Comparison of ENCODE assay signal across 26 cellular contexts in the genomic region with DNA sequence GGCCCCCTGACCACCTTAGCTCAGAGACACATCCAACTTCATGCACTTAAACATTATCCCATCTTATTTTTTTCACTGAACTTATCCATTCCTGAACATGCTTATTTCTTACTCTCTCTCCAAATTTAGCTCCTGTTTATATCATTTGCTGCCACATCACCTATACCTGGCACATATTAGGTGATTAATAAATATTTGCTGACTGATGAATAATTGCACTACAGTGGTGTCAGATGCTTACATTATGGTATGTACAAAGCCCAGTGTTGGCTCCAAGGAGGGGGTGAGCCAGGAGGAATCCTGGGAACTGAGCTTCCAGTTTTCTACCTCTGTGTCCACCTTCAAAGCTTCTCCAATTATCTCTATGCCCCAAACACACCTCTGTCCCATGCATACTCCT.
DNase-seq lines count a peak whose midpoint lies in the region; ATAC-seq, FAIRE-seq and TF ChIP-seq lines count a peak whose summit lies in the region.
"Had no signal": no experiment of that assay in that cellular context is flagged by ENCODE, and none has a peak within 500 bp of the region (broad histone marks: within the 10 kb centered on the region; RNA-seq: fewer than 3 reads in every experiment).

No MANE protein-coding gene starts in this region.

- H2AFZ ChIP-seq in IMR-90 (replicated peaks; ENCODE audit: low read length, poor library complexity) (no peak overlapping the region), H1 (ENCODE audit: low read length) (no peak overlapping the region)
- H2AFZ ChIP-seq: GM23248 had no signal

- H2AK5ac ChIP-seq in IMR-90 (ENCODE audit: low read depth, low read length) (no peak overlapping the region), H1 (ENCODE audit: low read depth, low read length) (no peak overlapping the region)

- in situ Hi-C loops in IMR-90 (cut with MboI; ENCODE audit: low sequenced_read_pairs) = no loop called here

- no peaks in the 10 kb centered on the region for H4K20me1 ChIP-seq in IMR-90 (ENCODE audit: insufficient read depth, low read length)
- H4K20me1 ChIP-seq in H1 (replicated peaks in 1 of 2; ENCODE audit: control insufficient read depth in 1 of 2, insufficient read depth in 2 of 2, low read length in 2 of 2) = no peaks in the 10 kb centered on the region
- H4K20me1 ChIP-seq: BLaER1 treated with 17β-estradiol and CSF1 and Interleukin-3, amounts not matched to agents 10 nM and 100 nM had no signal

- intact Hi-C loops in MCF 10A (cut with micrococcal nuclease) (no loop called here), breast epithelium (cut with DNase I; ENCODE audit: low total_unique reads) (no loop called here), IMR-90 (cut with micrococcal nuclease) (no loop called here)

- H3K9me1 ChIP-seq in IMR-90 (ENCODE audit: insufficient read depth, low read length) = no peaks in the 10 kb centered on the region

- BruUV-seq in MCF 10A (replicated peaks; lab: Mats Ljungman, UMichigan) (no TSS peak), IMR-90 (replicated peaks; lab: Mats Ljungman, UMichigan) (no TSS peak)

- H4K5ac ChIP-seq in IMR-90 (ENCODE audit: low read depth, low read length) (no peak overlapping the region), H1 (ENCODE audit: insufficient read length, low read depth, low read length) (no peak overlapping the region)

- H2BK20ac ChIP-seq in IMR-90 (ENCODE audit: low read depth, low read length) = no peak overlapping the region
- no peak overlapping the region for H2BK20ac ChIP-seq in H1 (ENCODE audit: low read length)

- no peak overlapping the region for H4K91ac ChIP-seq in IMR-90 (ENCODE audit: insufficient read depth, low read depth, low read length)
- no peak overlapping the region for H4K91ac ChIP-seq in H1 (replicated peaks; ENCODE audit: insufficient read length, low read length)

- no peak overlapping the region for H3K9ac ChIP-seq in IMR-90 (ENCODE audit: low read depth, low read length)
- H3K9ac ChIP-seq in H1 (replicated peaks in 1 of 4; ENCODE audit: extremely low read depth in 1 of 4, low read depth in 3 of 4, low read length in 3 of 4) = no peak overlapping the region
- H3K9ac ChIP-seq: BLaER1 treated with 17β-estradiol and CSF1 and Interleukin-3, amounts not matched to agents 10 nM and 100 nM; GM23248 had no signal

- no peak for TF ChIP-seq EP300 in H1 (IDR thresholded peaks at IDR 0.05; ENCODE audit: borderline replicate concordance in 1 of 2, low read depth in 2 of 2, low read length in 2 of 2)

- TF ChIP-seq CTCF in MCF 10A (IDR thresholded peaks at IDR 0.05; ENCODE audit: unreplicated experiment) (no peak), breast epithelium (IDR thresholded peaks at IDR 0.05) (no peak), IMR-90 (conservative IDR thresholded peaks at IDR 0.05; ENCODE audit: low read depth, low read length) (no peak), H1 (IDR thresholded peaks at IDR 0.05; ENCODE audit: control extremely low read depth in 1 of 3, insufficient read depth in 1 of 3, low read depth in 1 of 3, low read length in 3 of 3) (no peak)

- H3K4me1 ChIP-seq in breast epithelium (no peaks in the 10 kb centered on the region), IMR-90 (ENCODE audit: control insufficient read depth, insufficient read depth, low read length) (peaks cover 4% of the 10 kb centered on the region), H1 (replicated peaks in 1 of 4; ENCODE audit: control insufficient read depth in 3 of 4, insufficient read depth in 4 of 4, low read length in 3 of 4) (no peaks in the 10 kb centered on the region)
- H3K4me1 ChIP-seq: HAP-1 had no signal

- DNase-seq in MCF 10A (ENCODE audit: unreplicated experiment) (no peak), breast epithelium (ENCODE audit: low spot score in 2 of 2) (no peak), IMR-90 (no peak), H1 (ENCODE audit: low read depth in 1 of 2, low spot score in 2 of 2) (no peak), GM19240 (ENCODE audit: insufficient read length, low spot score) (no peak)
- DNase-seq: ACHN; AML-193; BE2C; CD4-positive, alpha-beta T cell; CD8-positive, alpha-beta memory T cell; DMS 273 treated with DMSO at 0.1 percent for 48 hours; DMS79; EL; GDM1; GM23248; HFFc6 had no signal

- H3K79me2 ChIP-seq in H1 (ENCODE audit: control insufficient read depth in 1 of 2, insufficient read depth in 2 of 2, low read length in 2 of 2) = no peaks in the 10 kb centered on the region

- H3K18ac ChIP-seq in IMR-90 (ENCODE audit: low read depth, low read length) = no peak overlapping the region
- H3K18ac ChIP-seq in H1 (ENCODE audit: extremely low read depth, low read length) = no peak overlapping the region

- dilution Hi-C loops in IMR-90 (cut with HindIII; ENCODE audit: low sequenced_read_pairs, unreplicated experiment) = no loop called here

- peaks cover 14% of the 10 kb centered on the region for H3K9me3 Mint-ChIP-seq in MCF 10A (ENCODE audit: unreplicated experiment)
- H3K9me3 Mint-ChIP-seq: CD4-positive, alpha-beta T cell; CD8-positive, alpha-beta memory T cell; HFFc6 had no signal

- H3K23ac ChIP-seq in IMR-90 (ENCODE audit: low read depth, low read length) = no peak overlapping the region
- no peak overlapping the region for H3K23ac ChIP-seq in H1 (ENCODE audit: insufficient read length)

- no peak overlapping the region for H2BK12ac ChIP-seq in H1 (ENCODE audit: low read depth, low read length)

- CTCF ChIA-PET in MCF 10A (lab: Yijun Ruan, JAX) (interaction anchor here (0.6 to 1.3 kb wide), 4 partner anchors 105 to 196 kb away, joined by 3 to 4 read pairs (median 3); no protein-coding TSS in a partner anchor), IMR-90 (lab: Yijun Ruan, JAX) (no interaction called here), H1 (lab: Charles Lee; ENCODE audit: partially characterized antibody) (no interaction called here)

- H3K36me3 ChIP-seq in breast epithelium = no peaks in the 10 kb centered on the region
- H3K36me3 ChIP-seq in IMR-90 (ENCODE audit: control insufficient read depth, insufficient read depth, low read length) = no peaks in the 10 kb centered on the region
- H3K36me3 ChIP-seq in H1 (ENCODE audit: control insufficient read depth in 2 of 4, insufficient read depth in 4 of 4, low read length in 3 of 4) = peaks cover 0 to under 1% (median 0%) of the 10 kb centered on the region in 4 experiments; a peak in 2 of 8 replicates
- H3K36me3 ChIP-seq: BE2C; BLaER1 treated with 17β-estradiol and CSF1 and Interleukin-3, amounts not matched to agents 10 nM and 100 nM; HAP-1 had no signal

- ATAC-seq in IMR-90 (ENCODE audit: low read depth) (no peak), SK-N-SH treated with all-trans-retinoic acid at 6 μM for 48 hours (no peak), GM18498 (IDR thresholded peaks at IDR 0.05; ENCODE audit: unreplicated experiment) (no peak)
- ATAC-seq: GM12878 had no signal

- TF ChIP-seq RAD21 in IMR-90 (IDR thresholded peaks at IDR 0.05; ENCODE audit: low read length) = no peak
- TF ChIP-seq RAD21 in H1 (IDR thresholded peaks at IDR 0.05 in 1 of 2, conservative IDR thresholded peaks at IDR 0.05 in 1 of 2; ENCODE audit: low read depth in 2 of 2, low read length in 2 of 2) = no peak

- no peak overlapping the region for H3K4me3 Mint-ChIP-seq in MCF 10A (ENCODE audit: unreplicated experiment)
- H3K4me3 Mint-ChIP-seq: CD14-positive monocyte; CD4-positive, alpha-beta T cell; CD8-positive, alpha-beta memory T cell; HFFc6 had no signal

- POLR2A ChIA-PET in MCF 10A (lab: Yijun Ruan, JAX) (interaction anchor here (0.6 to 0.7 kb wide), 2 partner anchors 24 to 50 kb away, joined by 3 read pairs; no protein-coding TSS in a partner anchor), IMR-90 (lab: Charles Lee; ENCODE audit: unreplicated experiment) (no interaction called here), H1 (lab: Charles Lee; ENCODE audit: partially characterized antibody) (no interaction called here)

- H4K8ac ChIP-seq in IMR-90 (ENCODE audit: low read depth in 2 of 2, low read length in 2 of 2) (no peak overlapping the region), H1 (ENCODE audit: extremely low read depth, insufficient read depth, low read length) (no peak overlapping the region)

- H3K4me1 Mint-ChIP-seq in MCF 10A (ENCODE audit: insufficient read depth, unreplicated experiment) = peaks cover 15% of the 10 kb centered on the region
- H3K4me1 Mint-ChIP-seq: CD14-positive monocyte; CD8-positive, alpha-beta memory T cell had no signal

- no peak overlapping the region for H2BK15ac ChIP-seq in IMR-90 (ENCODE audit: low read depth, low read length)
- H2BK15ac ChIP-seq in H1 (ENCODE audit: low read length) = no peak overlapping the region

- H3K23me2 ChIP-seq in H1 (ENCODE audit: low read depth, low read length) = no peaks in the 10 kb centered on the region

- H3K14ac ChIP-seq in IMR-90 (replicated peaks; ENCODE audit: low read depth, low read length) (no peak overlapping the region), H1 (ENCODE audit: insufficient read length) (no peak overlapping the region)

- H3K4me2 ChIP-seq in IMR-90 (ENCODE audit: low read depth, low read length) (no peak overlapping the region), H1 (ENCODE audit: insufficient read depth in 1 of 2, low read depth in 2 of 2, low read length in 2 of 2) (no peak overlapping the region)
- H3K4me2 ChIP-seq: BLaER1 treated with 17β-estradiol and CSF1 and Interleukin-3, amounts not matched to agents 10 nM and 100 nM had no signal

- no peak for FAIRE-seq in H1 (lab: Jason Lieb, UNC)
- FAIRE-seq: A204.1, D721Med, GM12878, GM18507 had no signal

- TF ChIP-seq POLR2A in breast epithelium (IDR thresholded peaks at IDR 0.05) = no peak
- no peak for TF ChIP-seq POLR2A in IMR-90 (IDR thresholded peaks at IDR 0.05; ENCODE audit: low read depth, low read length)
- no peak for TF ChIP-seq POLR2A in H1 (IDR thresholded peaks at IDR 0.05; ENCODE audit: control extremely low read depth in 1 of 2, low read depth in 2 of 2, low read length in 2 of 2)

- H2AK9ac ChIP-seq in IMR-90 (replicated peaks; ENCODE audit: low read depth, low read length, poor library complexity) = no peak overlapping the region

- H3K56ac ChIP-seq in IMR-90 (ENCODE audit: extremely low read depth, insufficient read depth, low read length) (no peak overlapping the region), H1 (replicated peaks; ENCODE audit: insufficient read length, low read depth, low read length) (peak overlapping the region; percentile 26)

- peak overlapping the region; percentile 83 for H3K27ac Mint-ChIP-seq in MCF 10A (ENCODE audit: low read depth, unreplicated experiment)
- H3K27ac Mint-ChIP-seq: CD14-positive monocyte; CD4-positive, alpha-beta T cell; HFFc6 had no signal

- H3K4ac ChIP-seq in IMR-90 (ENCODE audit: low read depth, low read length) = no peak overlapping the region
- H3K4ac ChIP-seq in H1 (replicated peaks; ENCODE audit: insufficient read length, low read depth, low read length) = no peak overlapping the region

- H3K4me3 ChIP-seq in breast epithelium = no peak overlapping the region
- H3K4me3 ChIP-seq in IMR-90 (ENCODE audit: insufficient read depth, low read depth, low read length) = no peak overlapping the region
- H3K4me3 ChIP-seq in H1 (ENCODE audit: extremely low read depth in 1 of 4, insufficient read depth in 2 of 4, low read depth in 3 of 4, low read length in 4 of 4) = no peak overlapping the region
- H3K4me3 ChIP-seq: BLaER1 treated with 17β-estradiol and CSF1 and Interleukin-3, amounts not matched to agents 10 nM and 100 nM; GM12878; GM23248; HAP-1 had no signal

- no peak overlapping the region for H2BK120ac ChIP-seq in IMR-90 (ENCODE audit: low read depth, low read length)
- no peak overlapping the region for H2BK120ac ChIP-seq in H1 (replicated peaks; ENCODE audit: low read depth, low read length)

- H3K27me3 Mint-ChIP-seq in MCF 10A (ENCODE audit: insufficient read depth, unreplicated experiment) = no peaks in the 10 kb centered on the region
- H3K27me3 Mint-ChIP-seq: CD4-positive, alpha-beta T cell had no signal

- H3K9me3 ChIP-seq in breast epithelium (no peaks in the 10 kb centered on the region), IMR-90 (ENCODE audit: control insufficient read depth, insufficient read depth, low read length) (no peaks in the 10 kb centered on the region), H1 (ENCODE audit: insufficient read depth in 2 of 2, low read depth in 1 of 2, low read length in 1 of 2) (no peaks in the 10 kb centered on the region)
- H3K9me3 ChIP-seq: BE2C; BLaER1 treated with 17β-estradiol and CSF1 and Interleukin-3, amounts not matched to agents 10 nM and 100 nM; HAP-1 had no signal

- H3K27me3 ChIP-seq in breast epithelium = no peaks in the 10 kb centered on the region
- no peaks in the 10 kb centered on the region for H3K27me3 ChIP-seq in IMR-90 (ENCODE audit: control insufficient read depth, insufficient read depth, low read length)
- H3K27me3 ChIP-seq in H1 (replicated peaks in 1 of 4; ENCODE audit: control insufficient read depth in 3 of 4, extremely low read depth in 1 of 4, insufficient read depth in 3 of 4, low read length in 3 of 4) = no peaks in the 10 kb centered on the region
- H3K27me3 ChIP-seq: BE2C; BLaER1 treated with 17β-estradiol and CSF1 and Interleukin-3, amounts not matched to agents 10 nM and 100 nM had no signal

- no peak overlapping the region for H3K27ac ChIP-seq in breast epithelium
- no peak overlapping the region for H3K27ac ChIP-seq in IMR-90 (ENCODE audit: insufficient read depth, low read length)
- H3K27ac ChIP-seq in H1 (ENCODE audit: low read depth, low read length) = no peak overlapping the region
- H3K27ac ChIP-seq: 22Rv1; BLaER1 treated with 17β-estradiol and CSF1 and Interleukin-3, amounts not matched to agents 10 nM and 100 nM; GM23248 had no signal

- H3K36me3 Mint-ChIP-seq in MCF 10A (ENCODE audit: insufficient read depth, unreplicated experiment) = peaks cover 2% of the 10 kb centered on the region

- no peak overlapping the region for H2BK5ac ChIP-seq in IMR-90 (ENCODE audit: low read depth, low read length, poor library complexity, severe bottlenecking)
- H2BK5ac ChIP-seq in H1 (ENCODE audit: low read depth, low read length) = no peak overlapping the region

- no peaks in the 10 kb centered on the region for H3K79me1 ChIP-seq in IMR-90 (ENCODE audit: low read depth in 1 of 2, low read length in 2 of 2)
- H3K79me1 ChIP-seq in H1 (ENCODE audit: low read depth, low read length) = no peaks in the 10 kb centered on the region
